In genomic region chr14:34548472-34548981, GRCh38 we compare ENCODE assay signal across 2 cellular contexts.
TF ChIP-seq lines count a peak whose summit lies in the region.

No MANE protein-coding gene starts in this region.

TF ChIP-seq in IMR-90, 13 proteins besides CTCF, POLR2A, EP300 and RAD21:
- TF ChIP-seq RFX5 (IDR thresholded peaks at IDR 0.05; ENCODE audit: low read depth, low read length) = no peak
- TF ChIP-seq ELK1 (IDR thresholded peaks at IDR 0.05; ENCODE audit: borderline replicate concordance, low read depth, low read length) = no peak
- TF ChIP-seq SMC3 (IDR thresholded peaks at IDR 0.05; ENCODE audit: low read depth, low read length) = no peak
- TF ChIP-seq MAZ (IDR thresholded peaks at IDR 0.05; ENCODE audit: borderline replicate concordance, low read depth, low read length) = no peak

TF ChIP-seq in H1, 55 proteins besides CTCF, POLR2A, EP300 and RAD21:
- TF ChIP-seq PHF8 (conservative IDR thresholded peaks at IDR 0.05; ENCODE audit: low read depth, low read length) (no peak), TEAD4 (IDR thresholded peaks at IDR 0.05; ENCODE audit: low read depth, low read length) (no peak), SIRT6 (IDR thresholded peaks at IDR 0.05; ENCODE audit: low read length) (no peak), RXRA (IDR thresholded peaks at IDR 0.05; ENCODE audit: insufficient read depth, low read depth, low read length) (no peak), JUN (IDR thresholded peaks at IDR 0.05; ENCODE audit: low read depth, low read length) (no peak), EZH2 (IDR thresholded peaks at IDR 0.05; ENCODE audit: low read depth, low read length, severe bottlenecking) (no peak), CTBP2 (IDR thresholded peaks at IDR 0.05; ENCODE audit: borderline replicate concordance, insufficient read depth, insufficient read length, low read length) (no peak), KDM1A (IDR thresholded peaks at IDR 0.05; ENCODE audit: borderline replicate concordance, low read length) (no peak), JUND (IDR thresholded peaks at IDR 0.05; ENCODE audit: low read length) (no peak), NANOG (IDR thresholded peaks at IDR 0.05; ENCODE audit: insufficient read depth, low read depth, low read length, poor library complexity, severe bottlenecking) (no peak), CEBPB (IDR thresholded peaks at IDR 0.05; ENCODE audit: low read depth, low read length) (no peak), MAX (IDR thresholded peaks at IDR 0.05) (no peak), SAP30 (IDR thresholded peaks at IDR 0.05; ENCODE audit: insufficient read depth, insufficient replicate concordance, low read length) (no peak), TCF12 (IDR thresholded peaks at IDR 0.05; ENCODE audit: low read depth, low read length) (no peak), KDM5A (IDR thresholded peaks at IDR 0.05; ENCODE audit: low read length) (no peak), RNF2 (IDR thresholded peaks at IDR 0.05; ENCODE audit: borderline replicate concordance, low read depth, low read length, missing control alignments, poor library complexity, severe bottlenecking) (no peak), SUZ12 (IDR thresholded peaks at IDR 0.05; ENCODE audit: low read length) (no peak)
- TF ChIP-seq, protein P1, sequence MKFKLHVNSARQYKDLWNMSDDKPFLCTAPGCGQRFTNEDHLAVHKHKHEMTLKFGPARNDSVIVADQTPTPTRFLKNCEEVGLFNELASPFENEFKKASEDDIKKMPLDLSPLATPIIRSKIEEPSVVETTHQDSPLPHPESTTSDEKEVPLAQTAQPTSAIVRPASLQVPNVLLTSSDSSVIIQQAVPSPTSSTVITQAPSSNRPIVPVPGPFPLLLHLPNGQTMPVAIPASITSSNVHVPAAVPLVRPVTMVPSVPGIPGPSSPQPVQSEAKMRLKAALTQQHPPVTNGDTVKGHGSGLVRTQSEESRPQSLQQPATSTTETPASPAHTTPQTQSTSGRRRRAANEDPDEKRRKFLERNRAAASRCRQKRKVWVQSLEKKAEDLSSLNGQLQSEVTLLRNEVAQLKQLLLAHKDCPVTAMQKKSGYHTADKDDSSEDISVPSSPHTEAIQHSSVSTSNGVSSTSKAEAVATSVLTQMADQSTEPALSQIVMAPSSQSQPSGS (IDR thresholded peaks at IDR 0.05; ENCODE audit: low read length) = no peak
